18 cellular contexts compared by ENCODE assay signal in genomic region chr20:42701948-42702347, GRCh38.
DNase-seq lines count a peak whose midpoint lies in the region; ATAC-seq, FAIRE-seq and TF ChIP-seq lines count a peak whose summit lies in the region.
"Had no signal": no experiment of that assay in that cellular context is flagged by ENCODE, and none has a peak within 500 bp of the region (broad histone marks: within the 10 kb centered on the region; RNA-seq: fewer than 3 reads in every experiment).

No MANE protein-coding gene starts in this region.

- no peak for TF ChIP-seq POLR2A in NB4 (IDR thresholded peaks at IDR 0.05; ENCODE audit: extremely low read depth, insufficient read length)
- TF ChIP-seq POLR2A in right lobe of liver (IDR thresholded peaks at IDR 0.05) = no peak

- no peak overlapping the region for H3K27ac ChIP-seq in right lobe of liver
- H3K27ac ChIP-seq in kidney (ENCODE audit: low read depth in 2 of 2, low read length in 2 of 2) = no peak overlapping the region
- H3K27ac ChIP-seq: KMS-11, PC-9, RWPE1 had no signal

- no peaks in the 10 kb centered on the region for H3K36me3 ChIP-seq in right lobe of liver
- H3K36me3 ChIP-seq in kidney (ENCODE audit: control insufficient read depth in 1 of 2, insufficient read depth in 2 of 2, low read length in 2 of 2) = no peaks in the 10 kb centered on the region
- H3K36me3 ChIP-seq: BE2C had no signal

- H3K4me1 ChIP-seq in right lobe of liver (peaks cover 0 to 43% (median 6%) of the 10 kb centered on the region in 4 donors), kidney (ENCODE audit: control insufficient read depth in 1 of 2, insufficient read depth in 1 of 2, low read depth in 1 of 2, low read length in 2 of 2) (no peaks in the 10 kb centered on the region)
- H3K4me1 ChIP-seq: BE2C had no signal

- WGBS in right lobe of liver (ENCODE audit: insufficient coverage, low coverage, low lambda C conversion rate, missing lambda C conversion rate) = 24% methylated on average over 4 of the region's 4 CpGs

- no peak overlapping the region for H3K4me3 ChIP-seq in NB4 (ENCODE audit: low read depth, low read length)
- H3K4me3 ChIP-seq in right lobe of liver = no peak overlapping the region
- H3K4me3 ChIP-seq in kidney (ENCODE audit: low read length in 2 of 2) = no peak overlapping the region
- H3K4me3 ChIP-seq: PC-9 had no signal

- peak; percentile 30 for DNase-seq in COLO668 (lab: John Stamatoyannopoulos, UW; ENCODE audit: unreplicated experiment)
- peak; percentile 35 for DNase-seq in NB4 (ENCODE audit: low read depth)
- peak; percentile 87 for DNase-seq in SW480 (ENCODE audit: low spot score)
- peak in 1 of 3 donors; percentile 48 for DNase-seq in right lobe of liver
- DNase-seq in stimulated activated CD4-positive, alpha-beta T cell treated with anti-CD3 and anti-CD28 coated beads, Interleukin-4, amount 100 ng/mL, for 4 hours = no peak
- DNase-seq in kidney = no peak
- no peak for DNase-seq in NCI-H2171 (lab: John Stamatoyannopoulos, UW)
- DNase-seq in kidney tubule cell (ENCODE audit: low spot score) = no peak
- DNase-seq: BE2C; Calu3; CD4-positive, alpha-beta memory T cell; NCI-H1048; NCI-H1436; NCI-H1930; PC-9 had no signal

- ATAC-seq in right lobe of liver = peak; percentile 83 to 86 (median 85)

- H3K9me3 ChIP-seq in right lobe of liver (no peaks in the 10 kb centered on the region), kidney (ENCODE audit: control insufficient read depth in 1 of 2, low read length in 2 of 2) (no peaks in the 10 kb centered on the region)
- H3K9me3 ChIP-seq: BE2C had no signal

- H3K27me3 ChIP-seq in right lobe of liver = no peaks in the 10 kb centered on the region
- H3K27me3 ChIP-seq: BE2C had no signal

- no peak for FAIRE-seq in kidney (lab: Jason Lieb, UNC)
- FAIRE-seq: A204.1 had no signal

- no peak overlapping the region for H3K9ac ChIP-seq in kidney (ENCODE audit: low read length in 2 of 2)
- H3K9ac ChIP-seq: KMS-11 had no signal

- TF ChIP-seq CTCF in NB4 (IDR thresholded peaks at IDR 0.05; ENCODE audit: low read depth, low read length) (no peak), right lobe of liver (IDR thresholded peaks at IDR 0.05) (no peak), kidney (IDR thresholded peaks at IDR 0.05; ENCODE audit: borderline replicate concordance, extremely low read depth, insufficient read depth) (no peak)

- intact Hi-C loops in right lobe of liver (cut with DNase I) = no loop called here
- intact Hi-C loops in kidney (cut with DNase I) = no loop called here

Comparison
In these comparisons a context has a peak if more than half of its experiments do, and no peak if none do; other contexts are left out.
1. DNase-seq: peak in COLO668 (single experiment), NB4 (single experiment) and SW480 (single experiment); none in stimulated activated CD4-positive, alpha-beta T cell treated with anti-CD3 and anti-CD28 coated beads, Interleukin-4, amount 100 ng/mL, for 4 hours (0 of 2), kidney (single experiment), NCI-H2171 (single experiment) and kidney tubule cell (single experiment).